Comparison of ENCODE assay signal across 8 cellular contexts in the genomic region with DNA sequence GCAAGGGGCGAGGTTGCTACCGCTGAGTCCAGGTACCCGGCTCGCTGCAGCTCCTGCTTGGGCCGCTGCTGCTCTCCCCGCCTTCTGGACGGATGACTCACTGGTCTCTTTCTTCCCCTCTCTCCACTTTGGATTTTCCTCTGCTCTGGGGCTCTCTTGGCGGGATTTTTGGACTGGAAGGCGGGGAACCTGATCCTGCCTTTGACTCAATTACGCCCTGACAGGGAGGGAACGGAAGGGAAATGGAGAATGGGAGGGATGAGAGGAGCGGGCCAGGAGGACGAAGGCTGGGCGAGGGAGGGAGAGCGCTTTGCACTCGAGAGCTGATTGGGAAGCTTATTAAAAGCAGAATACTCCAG. TPM values are rescaled to one million over a fixed set of nuclear protein-coding genes. Genes with fewer than 3 reads are reported as not detected.
A peak's percentile ranks its signal among the peaks of the same experiment; 100 is the strongest.
DNase-seq lines count a peak whose midpoint lies in the region; ATAC-seq and TF ChIP-seq lines count a peak whose summit lies in the region.

A gene with protein sequence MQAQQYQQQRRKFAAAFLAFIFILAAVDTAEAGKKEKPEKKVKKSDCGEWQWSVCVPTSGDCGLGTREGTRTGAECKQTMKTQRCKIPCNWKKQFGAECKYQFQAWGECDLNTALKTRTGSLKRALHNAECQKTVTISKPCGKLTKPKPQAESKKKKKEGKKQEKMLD (minus strand): TSS at position 251 of the 359 bp plus-strand sequence. CDS start 88,760 bp downstream, outside the sequence.

- TF ChIP-seq EP300 in neural cell (conservative IDR thresholded peaks at IDR 0.05; ENCODE audit: poor library complexity, severe bottlenecking), result no peak

- H3K27me3 ChIP-seq in PC-9 (ENCODE audit: insufficient read depth, low read depth) (peaks cover 19% of the 10 kb centered on the region; the same call in 1 of the 2 replicates), neural cell (ENCODE audit: insufficient read depth, low read depth, low read length) (peaks cover 6% of the 10 kb centered on the region)

- H3K79me2 ChIP-seq in PC-9 (ENCODE audit: low read depth) (no peaks in the 10 kb centered on the region), neural cell (replicated peaks; ENCODE audit: insufficient read depth, low read length) (no peaks in the 10 kb centered on the region)

- no TSS peak for BruUV-seq in PC-9 (replicated peaks; lab: Mats Ljungman, UMichigan)

- CTCF ChIA-PET in PC-9 (lab: Charles Lee), result no interaction called here

- H4K20me1 ChIP-seq in PC-9 (ENCODE audit: insufficient read depth) (no peaks in the 10 kb centered on the region), neural cell (ENCODE audit: insufficient read depth) (no peaks in the 10 kb centered on the region)

- H3K9me3 ChIP-seq in PC-9 (ENCODE audit: insufficient read depth, low read depth) (no peaks in the 10 kb centered on the region), neural cell (ENCODE audit: low read length) (no peaks in the 10 kb centered on the region)

- no peaks in the 10 kb centered on the region for H3K4me1 ChIP-seq in PC-9 (replicated peaks; ENCODE audit: insufficient read depth)

- intact Hi-C loops in PC-9 (cut with micrococcal nuclease; ENCODE audit: unreplicated experiment), result loop anchor here (5.0 kb wide), 1 partner anchor 249 kb away; no protein-coding TSS in a partner anchor

- peak within 1 kb of the TSS; percentile 36 for H3K9ac ChIP-seq in neural cell (ENCODE audit: low read length)

- no peak within 1 kb of the TSS for H3K4me3 ChIP-seq in PC-9
- H3K4me3 ChIP-seq in fibroblast of pulmonary artery (replicated peaks; ENCODE audit: low read depth, low read length), result peak within 1 kb of the TSS; percentile 53
- peak within 1 kb of the TSS; percentile 62 for H3K4me3 ChIP-seq in neural cell (ENCODE audit: low read length)

- ATAC-seq in HG03045 (IDR thresholded peaks at IDR 0.05; ENCODE audit: unreplicated experiment), result no peak
- ATAC-seq in HG03432 (IDR thresholded peaks at IDR 0.05; ENCODE audit: unreplicated experiment), result no peak

- TF ChIP-seq CTCF in PC-9 (conservative IDR thresholded peaks at IDR 0.05), result no peak
- no peak for TF ChIP-seq CTCF in fibroblast of pulmonary artery (IDR thresholded peaks at IDR 0.05; ENCODE audit: low read length, missing control alignments)
- no peak for TF ChIP-seq CTCF in neural cell (IDR thresholded peaks at IDR 0.05; ENCODE audit: poor library complexity, severe bottlenecking)

- no peaks in the 10 kb centered on the region for H3F3A ChIP-seq in PC-9 (ENCODE audit: insufficient read depth, low read depth)
- H3F3A ChIP-seq in neural cell (ENCODE audit: insufficient read depth, low read length, poor library complexity, severe bottlenecking), result no peaks in the 10 kb centered on the region

- H2AFZ ChIP-seq in PC-9 (no peak within 1 kb of the TSS), neural cell (ENCODE audit: low read depth, low read length) (peak within 1 kb of the TSS; percentile 24)

- peak within 1 kb of the TSS; percentile 58 for H3K4me2 ChIP-seq in PC-9
- peak within 1 kb of the TSS; percentile 41 for H3K4me2 ChIP-seq in neural cell (ENCODE audit: low read length)

- POLR2A ChIA-PET in PC-9 (lab: Charles Lee; ENCODE audit: unreplicated experiment), result no interaction called here

- H3K9me2 ChIP-seq in PC-9 (ENCODE audit: insufficient read depth) (no peaks in the 10 kb centered on the region), neural cell (ENCODE audit: insufficient read depth, low read length) (no peaks in the 10 kb centered on the region)

- DNase-seq in DMS79 treated with DMSO at 0.1 percent for 48 hours (lab: John Stamatoyannopoulos, UW) (peak; percentile 91), PC-9 (peak in 1 of 2 experiments; percentile 56), fibroblast of pulmonary artery (ENCODE audit: low read depth) (peak; percentile 39), NCI-H187 (lab: John Stamatoyannopoulos, UW) (no peak), COLO829 (ENCODE audit: low spot score) (no peak)

- peak; percentile 15 for TF ChIP-seq RAD21 in neural cell (conservative IDR thresholded peaks at IDR 0.05)

- no peak within 1 kb of the TSS for H3K27ac ChIP-seq in PC-9
- no peak within 1 kb of the TSS for H3K27ac ChIP-seq in neural cell (ENCODE audit: low read length)

- no peaks in the 10 kb centered on the region for H3K36me3 ChIP-seq in PC-9 (ENCODE audit: low read depth)
- no peaks in the 10 kb centered on the region for H3K36me3 ChIP-seq in neural cell (ENCODE audit: insufficient read depth, low read length)

TF ChIP-seq in neural cell, 6 proteins besides CTCF, POLR2A, EP300 and RAD21:
- no peak for TF ChIP-seq POLR2AphosphoS5 (IDR thresholded peaks at IDR 0.05)
- TF ChIP-seq EZH2 (IDR thresholded peaks at IDR 0.05; ENCODE audit: borderline replicate concordance, insufficient read depth, low read length, poor library complexity, severe bottlenecking), result no peak
- TF ChIP-seq TAF1 (IDR thresholded peaks at IDR 0.05; ENCODE audit: low read depth), result no peak
- TF ChIP-seq SMC3 (conservative IDR thresholded peaks at IDR 0.05; ENCODE audit: poor library complexity), result no peak
- TF ChIP-seq MXI1 (conservative IDR thresholded peaks at IDR 0.05; ENCODE audit: poor library complexity, severe bottlenecking), result no peak
- no peak for TF ChIP-seq REST (IDR thresholded peaks at IDR 0.05; ENCODE audit: borderline replicate concordance)

RNA-seq across cellular contexts. Expression of the gene that starts here (rescaled TPM):
- 4.5 and 7.0 TPM in 2 replicates for total RNA-seq in PC-9 (2021)
- 14.1 and 19.5 TPM in 2 replicates for polyA plus RNA-seq in neural cell
- 8.3 and 8.8 TPM in 2 replicates for polyA minus RNA-seq in neural cell

Comparison
In these comparisons a context has a peak if more than half of its experiments do, and no peak if none do; other contexts are left out.
1. DNase-seq: peak in DMS79 treated with DMSO at 0.1 percent for 48 hours (single experiment) and fibroblast of pulmonary artery (single experiment); none in NCI-H187 (0 of 2) and COLO829 (single experiment).